In genomic region chr10:72332423-72333110, GRCh38 we compare ENCODE assay signal across 8 cellular contexts. TPM values are rescaled to one million over a fixed set of nuclear protein-coding genes. Genes with fewer than 3 reads are reported as not detected.
DNase-seq lines count a peak whose midpoint lies in the region; ATAC-seq and TF ChIP-seq lines count a peak whose summit lies in the region.

No MANE protein-coding gene starts in this region.

- TF ChIP-seq CTCF in lung (IDR thresholded peaks at IDR 0.05; ENCODE audit: control extremely low read depth, extremely low read depth) (no peak), BE2C (IDR thresholded peaks at IDR 0.05; ENCODE audit: low read depth, low read length) (no peak)

- DNase-seq in activated CD8-positive, alpha-beta memory T cell treated with anti-CD3 and anti-CD28 coated beads, Interleukin-2, amount 50 U/mL, for 48 hours = peak; percentile 66
- no peak for DNase-seq in activated CD8-positive, alpha-beta memory T cell treated with anti-CD3 and anti-CD28 coated beads, Interleukin-2, amount 50 U/mL, for 4 hours
- DNase-seq in activated naive CD8-positive, alpha-beta T cell treated with anti-CD3 and anti-CD28 coated beads, Interleukin-2, amount 50 U/mL, for 24 hours = no peak
- DNase-seq in lung (ENCODE audit: low spot score) (no peak), BE2C (no peak), DMS153 treated with DMSO at 0.1 percent for 48 hours (lab: John Stamatoyannopoulos, UW; ENCODE audit: unreplicated experiment) (no peak)

- no peaks in the 10 kb centered on the region for H3K9me3 ChIP-seq in lung (ENCODE audit: control insufficient read depth in 2 of 2, insufficient read depth in 1 of 2, low read length in 1 of 2)
- H3K9me3 ChIP-seq in thymus (ENCODE audit: control insufficient read depth) = no peaks in the 10 kb centered on the region
- no peaks in the 10 kb centered on the region for H3K9me3 ChIP-seq in BE2C

- peaks cover 21% of the 10 kb centered on the region for H3K36me3 Mint-ChIP-seq in activated naive CD8-positive, alpha-beta T cell treated with anti-CD3 and anti-CD28 coated beads, Interleukin-2, amount 50 U/mL, for 24 hours (ENCODE audit: low read depth)

- no peaks in the 10 kb centered on the region for H3K27me3 ChIP-seq in lung (ENCODE audit: control insufficient read depth, insufficient read depth)
- no peaks in the 10 kb centered on the region for H3K27me3 ChIP-seq in thymus (ENCODE audit: control insufficient read depth, insufficient read depth)
- no peaks in the 10 kb centered on the region for H3K27me3 ChIP-seq in BE2C

- H3K4me3 Mint-ChIP-seq in activated naive CD8-positive, alpha-beta T cell treated with anti-CD3 and anti-CD28 coated beads, Interleukin-2, amount 50 U/mL, for 24 hours = peak overlapping the region; percentile 50

- no peak overlapping the region for H3K4me3 ChIP-seq in lung
- H3K4me3 ChIP-seq in thymus (ENCODE audit: low read length) = peak overlapping the region; percentile 46
- H3K4me3 ChIP-seq in BE2C (ENCODE audit: low read depth, low read length) = no peak overlapping the region

- H3K9me3 Mint-ChIP-seq in activated naive CD8-positive, alpha-beta T cell treated with anti-CD3 and anti-CD28 coated beads, Interleukin-2, amount 50 U/mL, for 24 hours = no peaks in the 10 kb centered on the region

- H3K27me3 Mint-ChIP-seq in activated naive CD8-positive, alpha-beta T cell treated with anti-CD3 and anti-CD28 coated beads, Interleukin-2, amount 50 U/mL, for 24 hours = no peaks in the 10 kb centered on the region

- H3K4me1 ChIP-seq in lung (ENCODE audit: control insufficient read depth in 2 of 2, insufficient read depth in 2 of 2, low read length in 2 of 2) (peaks cover 4 to 46% of the 10 kb centered on the region in 2 donors), thymus (ENCODE audit: control insufficient read depth, insufficient read depth, low read length) (peaks cover 78% of the 10 kb centered on the region), BE2C (peaks cover 77% of the 10 kb centered on the region)

- ATAC-seq in activated naive CD8-positive, alpha-beta T cell treated with anti-CD3 and anti-CD28 coated beads, Interleukin-2, amount 50 U/mL, for 24 hours = no peak
- ATAC-seq in lung (ENCODE audit: insufficient read depth, low FRiP score) = peak; percentile 1
- ATAC-seq in HG02763 (IDR thresholded peaks at IDR 0.05; ENCODE audit: unreplicated experiment) = no peak

- H3K36me3 ChIP-seq in lung (ENCODE audit: control insufficient read depth in 2 of 2, insufficient read depth in 2 of 2, low read length in 2 of 2) (peaks cover 0 to 11% of the 10 kb centered on the region in 2 donors), thymus (ENCODE audit: control insufficient read depth, insufficient read depth) (peaks cover 5% of the 10 kb centered on the region), BE2C (peaks cover 12% of the 10 kb centered on the region)

- WGBS in lung, 2 donors = 28 to 32% methylated on average over 12 of the region's 12 CpGs
- WGBS in thymus = 58% methylated on average over 12 of the region's 12 CpGs

- H3K27ac Mint-ChIP-seq in activated naive CD8-positive, alpha-beta T cell treated with anti-CD3 and anti-CD28 coated beads, Interleukin-2, amount 50 U/mL, for 24 hours = peak overlapping the region; percentile 91

- H3K4me1 Mint-ChIP-seq in activated naive CD8-positive, alpha-beta T cell treated with anti-CD3 and anti-CD28 coated beads, Interleukin-2, amount 50 U/mL, for 24 hours = peaks cover 95% of the 10 kb centered on the region

- H3K27ac ChIP-seq in lung (ENCODE audit: low read depth in 1 of 2, low read length in 1 of 2) (peak overlapping the region; percentile 61 to 94), thymus (ENCODE audit: low read depth) (peak overlapping the region; percentile 93)

RNA-seq across cellular contexts. Expression of gene DNAJB12, which starts 22.2 kb away (rescaled TPM):
- total RNA-seq in lung = 10 to 100 TPM; 34.0 to 38.7 TPM
- polyA plus RNA-seq in lung (10 to 100 TPM; 30.0 to 30.2 TPM), thymus (14.6 TPM)
- 42.2 TPM for polyA plus RNA-seq in BE2C (2012; ENCODE audit: insufficient read depth, insufficient read length, low read depth)

RNA-seq across cellular contexts. Expression of gene DDIT4, which starts 58.8 kb away (rescaled TPM):
- total RNA-seq in lung = 100 to 1,000 TPM; 155 to 190 TPM
- polyA plus RNA-seq in lung (100 to 1,000 TPM in 1 of 2 donors, 10 to 100 TPM in 1; 55.3 to 188 TPM), thymus (628 TPM)
- 468 TPM for polyA plus RNA-seq in BE2C (2012; ENCODE audit: insufficient read depth, insufficient read length, low read depth)
